In the genomic region with DNA sequence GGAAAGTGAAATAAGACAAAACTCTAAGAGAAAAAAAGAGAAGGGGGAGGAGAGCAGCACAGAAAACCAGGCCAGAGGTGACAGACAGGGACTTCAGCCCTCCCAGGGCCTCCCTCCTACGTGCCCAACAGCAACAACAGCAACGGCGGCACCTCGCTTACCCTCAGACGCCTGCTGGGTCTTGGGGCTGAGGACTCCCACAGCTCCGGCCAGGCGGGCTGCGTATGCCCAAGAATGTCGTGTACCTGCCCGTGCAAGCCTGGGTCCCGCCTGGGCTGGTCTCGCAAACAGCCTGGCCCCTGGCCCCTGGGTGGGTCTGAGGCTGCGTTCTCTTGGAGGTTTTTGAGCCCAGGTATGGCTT, we compare ENCODE assay signal across 8 cellular contexts. TPM values are rescaled to one million over a fixed set of nuclear protein-coding genes. Genes with fewer than 3 reads are reported as not detected.
DNase-seq lines count a peak whose midpoint lies in the region; ATAC-seq and TF ChIP-seq lines count a peak whose summit lies in the region.

No MANE protein-coding gene starts in this region.

- intact Hi-C loops in ascending aorta (cut with DNase I), result loop anchor here (1.0 to 10.0 kb wide), 5 partner anchors 31 to 653 kb away; a partner anchor contains a TSS
- intact Hi-C loops in left colon (cut with DNase I, micrococcal nuclease), result loop anchor here (5.0 to 10.0 kb wide), 3 partner anchors 91 to 463 kb away; a partner anchor contains a TSS

- peak; percentile 3 for TF ChIP-seq POLR2A in GM10847 (IDR thresholded peaks at IDR 0.05; ENCODE audit: extremely low read depth, insufficient read length)

- H3K4me1 ChIP-seq in ascending aorta, result peaks cover 13 to 32% of the 10 kb centered on the region in 2 donors

- H3K4me3 ChIP-seq in ascending aorta, result peak overlapping the region; percentile 68 to 76

- ATAC-seq in left colon (peak; percentile 68), HG03439 (IDR thresholded peaks at IDR 0.05; ENCODE audit: unreplicated experiment) (no peak), HG03460 (IDR thresholded peaks at IDR 0.05; ENCODE audit: unreplicated experiment) (no peak)

- H3K27ac ChIP-seq in ascending aorta, result peak overlapping the region; percentile 40 to 90

- DNase-seq in RPMI8226, result peak; percentile 11
- no peak for DNase-seq in ascending aorta (ENCODE audit: low spot score in 2 of 2)
- DNase-seq in left colon, result peak in 1 of 2 donors; percentile 67
- DNase-seq in stimulated activated CD8-positive, alpha-beta memory T cell treated with anti-CD3 and anti-CD28 coated beads, Interleukin-4, amount 100 ng/mL, for 48 hours, result peak; percentile 55
- DNase-seq in H4 (ENCODE audit: low spot score), result no peak

- no peak for TF ChIP-seq CTCF in ascending aorta (IDR thresholded peaks at IDR 0.05)

- H3K9me3 ChIP-seq in ascending aorta, result no peaks in the 10 kb centered on the region

- no peaks in the 10 kb centered on the region for H3K27me3 ChIP-seq in ascending aorta

- peaks cover 3 to 9% of the 10 kb centered on the region in 2 donors for H3K36me3 ChIP-seq in ascending aorta

RNA-seq across cellular contexts. Expression of a gene that starts 30.5 kb away (rescaled TPM):
- 238 TPM for total RNA-seq in ascending aorta
- 10 to 100 TPM; 62.5 to 69.1 TPM for total RNA-seq in left colon
- total RNA-seq in H4 (2014; rRNA removed; shearing (Covaris generic)), result 17.7 and 20.1 TPM in 2 replicates

RNA-seq across cellular contexts. Expression of a gene that starts 47.4 kb away (rescaled TPM):
- 403 TPM for total RNA-seq in ascending aorta
- total RNA-seq in left colon, result 10 to 100 TPM in 1 of 2 donors, 1 to 10 TPM in 1; 6.6 to 10.4 TPM
- total RNA-seq in H4 (2014; rRNA removed; shearing (Covaris generic)), result 2.6 and 3.0 TPM in 2 replicates

Comparison
In these comparisons a context has a peak if more than half of its experiments do, and no peak if none do; other contexts are left out.
1. DNase-seq: peak in RPMI8226 (single experiment) and stimulated activated CD8-positive, alpha-beta memory T cell treated with anti-CD3 and anti-CD28 coated beads, Interleukin-4, amount 100 ng/mL, for 48 hours (single experiment); none in ascending aorta (0 of 2) and H4 (single experiment).
2. RNA of a gene that starts 47.4 kb away (total RNA-seq): 403 TPM in ascending aorta (single experiment); 6.6 to 10.4 TPM in left colon and 2.6 to 3.0 TPM in H4; every median in the first group is over 10 times any median in the second.